In genomic region chr21:20292280-20292679, GRCh38 we compare ENCODE assay signal across 28 cellular contexts.
"Had no signal": no experiment of that assay in that cellular context is flagged by ENCODE, and none has a peak within 500 bp of the region (broad histone marks: within the 10 kb centered on the region; RNA-seq: fewer than 3 reads in every experiment).

No MANE protein-coding gene starts in this region.

- H3K4me3 ChIP-seq: ascending aorta, breast epithelium, cardiac muscle cell, colonic mucosa, esophagus squamous epithelium, gastroesophageal sphincter had no signal

- H3K4me1 Mint-ChIP-seq: activated CD4-positive, alpha-beta T cell treated with anti-CD3 and anti-CD28 coated beads for 36 hours; activated naive CD4-positive, alpha-beta T cell treated with anti-CD3 and anti-CD28 coated beads, Interleukin-2, amount 10 ng/mL, durations not matched to agents 7 days and 5 days; activated naive CD8-positive, alpha-beta T cell treated with anti-CD3 and anti-CD28 coated beads, Interleukin-2, amount 10 ng/mL, durations not matched to agents 7 days and 5 days; brain had no signal

- H3K27me3 Mint-ChIP-seq: activated CD4-positive, alpha-beta memory T cell treated with anti-CD3 and anti-CD28 coated beads, Interleukin-2, amount 10 ng/mL, durations not matched to agents 7 days and 5 days; activated CD4-positive, alpha-beta T cell treated with anti-CD3 and anti-CD28 coated beads for 36 hours; activated CD4-positive, alpha-beta T cell treated with anti-CD3 and anti-CD28 coated beads, Interleukin-2, amount 10 ng/mL, durations not matched to agents 7 days and 5 days; activated naive CD4-positive, alpha-beta T cell treated with anti-CD3 and anti-CD28 coated beads, Interleukin-2, amount 10 ng/mL, durations not matched to agents 7 days and 5 days; activated naive CD8-positive, alpha-beta T cell treated with anti-CD3 and anti-CD28 coated beads, Interleukin-2, amount 10 ng/mL, durations not matched to agents 7 days and 5 days; activated T-cell treated with anti-CD3 and anti-CD28 coated beads, Interleukin-2, amount 50 U/mL, for 24 hours; brain had no signal

- H3K27ac Mint-ChIP-seq: activated CD4-positive, alpha-beta memory T cell treated with anti-CD3 and anti-CD28 coated beads, Interleukin-2, amount 10 ng/mL, durations not matched to agents 7 days and 5 days; activated CD4-positive, alpha-beta T cell treated with anti-CD3 and anti-CD28 coated beads for 36 hours; activated CD4-positive, alpha-beta T cell treated with anti-CD3 and anti-CD28 coated beads, Interleukin-2, amount 10 ng/mL, durations not matched to agents 7 days and 5 days; activated naive CD4-positive, alpha-beta T cell treated with anti-CD3 and anti-CD28 coated beads, Interleukin-2, amount 10 ng/mL, durations not matched to agents 7 days and 5 days; activated naive CD4-positive, alpha-beta T cell treated with anti-CD3 and anti-CD28 coated beads, Interleukin-2, amount 50 U/mL, for 72 hours; activated naive CD8-positive, alpha-beta T cell treated with anti-CD3 and anti-CD28 coated beads, Interleukin-2, amount 10 ng/mL, durations not matched to agents 7 days and 5 days; activated T-cell treated with anti-CD3 and anti-CD28 coated beads, Interleukin-2, amount 50 U/mL, for 24 hours; activated T-cell treated with anti-CD3 and anti-CD28 coated beads, Interleukin-2, amount 50 U/mL, for 72 hours; brain had no signal

- H3K36me3 ChIP-seq: ascending aorta, breast epithelium, cardiac muscle cell, colonic mucosa, esophagus squamous epithelium, gastroesophageal sphincter had no signal

- H3K9me3 ChIP-seq: ascending aorta, breast epithelium, colonic mucosa, esophagus squamous epithelium, gastroesophageal sphincter had no signal

- H3K9me3 Mint-ChIP-seq: activated CD4-positive, alpha-beta memory T cell treated with anti-CD3 and anti-CD28 coated beads, Interleukin-2, amount 10 ng/mL, durations not matched to agents 7 days and 5 days; activated naive CD8-positive, alpha-beta T cell treated with anti-CD3 and anti-CD28 coated beads, Interleukin-2, amount 10 ng/mL, durations not matched to agents 7 days and 5 days had no signal

- H3K4me3 Mint-ChIP-seq: activated CD4-positive, alpha-beta memory T cell treated with anti-CD3 and anti-CD28 coated beads, Interleukin-2, amount 10 ng/mL, durations not matched to agents 7 days and 5 days; activated CD4-positive, alpha-beta T cell treated with anti-CD3 and anti-CD28 coated beads for 36 hours; activated CD4-positive, alpha-beta T cell treated with anti-CD3 and anti-CD28 coated beads, Interleukin-2, amount 10 ng/mL, durations not matched to agents 7 days and 5 days; activated naive CD4-positive, alpha-beta T cell treated with anti-CD3 and anti-CD28 coated beads, Interleukin-2, amount 10 ng/mL, durations not matched to agents 7 days and 5 days; activated naive CD8-positive, alpha-beta T cell treated with anti-CD3 and anti-CD28 coated beads, Interleukin-2, amount 10 ng/mL, durations not matched to agents 7 days and 5 days; activated T-cell treated with anti-CD3 and anti-CD28 coated beads, Interleukin-2, amount 50 U/mL, for 24 hours; activated T-cell treated with anti-CD3 and anti-CD28 coated beads, Interleukin-2, amount 50 U/mL, for 72 hours; brain had no signal

- ATAC-seq: activated CD4-positive, alpha-beta T cell treated with anti-CD3 and anti-CD28 coated beads for 36 hours; activated naive CD4-positive, alpha-beta T cell treated with anti-CD3 and anti-CD28 coated beads, Interleukin-2, amount 50 U/mL, for 72 hours; activated T-cell treated with anti-CD3 and anti-CD28 coated beads, Interleukin-2, amount 50 U/mL, for 72 hours; gastroesophageal sphincter had no signal

- H3K27me3 ChIP-seq: ascending aorta, breast epithelium, cardiac muscle cell, colonic mucosa, esophagus squamous epithelium, gastroesophageal sphincter had no signal

- H3K36me3 Mint-ChIP-seq: activated naive CD4-positive, alpha-beta T cell treated with anti-CD3 and anti-CD28 coated beads, Interleukin-2, amount 10 ng/mL, durations not matched to agents 7 days and 5 days; activated naive CD4-positive, alpha-beta T cell treated with anti-CD3 and anti-CD28 coated beads, Interleukin-2, amount 50 U/mL, for 72 hours; activated naive CD8-positive, alpha-beta T cell treated with anti-CD3 and anti-CD28 coated beads, Interleukin-2, amount 10 ng/mL, durations not matched to agents 7 days and 5 days; brain had no signal

- H3K27ac ChIP-seq: ascending aorta, breast epithelium, cardiac muscle cell, colonic mucosa, epithelial cell of prostate, esophagus squamous epithelium, gastroesophageal sphincter had no signal

- DNase-seq: activated CD4-positive, alpha-beta memory T cell treated with anti-CD3 and anti-CD28 coated beads, Interleukin-2, amount 10 ng/mL, durations not matched to agents 7 days and 5 days; activated CD4-positive, alpha-beta T cell treated with anti-CD3 and anti-CD28 coated beads for 36 hours; activated CD4-positive, alpha-beta T cell treated with anti-CD3 and anti-CD28 coated beads, Interleukin-2, amount 10 ng/mL, durations not matched to agents 7 days and 5 days; activated CD4-positive, alpha-beta T cell treated with anti-CD3 and anti-CD28 coated beads, Interleukin-2, amount 50 U/mL, for 4 hours; activated CD4-positive, CD25-positive, alpha-beta regulatory T cell; activated CD4-positive, CD25-positive, alpha-beta regulatory T cell treated with anti-CD3 and anti-CD28 coated beads, Interleukin-2, amount 50 U/mL, for 72 hours; activated CD8-positive, alpha-beta memory T cell treated with anti-CD3 and anti-CD28 coated beads, Interleukin-2, amount 50 U/mL, for 48 hours; activated gamma-delta T cell; activated naive CD4-positive, alpha-beta T cell; activated naive CD4-positive, alpha-beta T cell treated with anti-CD3 and anti-CD28 coated beads, Interleukin-2, amount 10 ng/mL, durations not matched to agents 7 days and 5 days; activated naive CD8-positive, alpha-beta T cell treated with anti-CD3 and anti-CD28 coated beads, Interleukin-2, amount 10 ng/mL, durations not matched to agents 7 days and 5 days; activated T-cell treated with anti-CD3 and anti-CD28 coated beads for 4 hours; activated T-cell treated with anti-CD3 and anti-CD28 coated beads, Interleukin-2, amount 50 U/mL, for 24 hours; activated T-cell treated with anti-CD3 and anti-CD28 coated beads, Interleukin-2, amount 50 U/mL, for 72 hours; central memory CD4-positive, alpha-beta T cell; cerebellar nuclear complex; colonic mucosa; effector CD8-positive, alpha-beta T cell; esophagus squamous epithelium; foreskin melanocyte; T-helper 2 cell had no signal
